15 cellular contexts compared by ENCODE assay signal in genomic region chr1:223820515-223820858, GRCh38. TPM values are rescaled to one million over a fixed set of nuclear protein-coding genes. Genes with fewer than 3 reads are reported as not detected.
DNase-seq lines count a peak whose midpoint lies in the region; ATAC-seq and TF ChIP-seq lines count a peak whose summit lies in the region.
"Had no signal": no experiment of that assay in that cellular context is flagged by ENCODE, and none has a peak within 500 bp of the region (broad histone marks: within the 10 kb centered on the region; RNA-seq: fewer than 3 reads in every experiment).

No MANE protein-coding gene starts in this region.

- WGBS in heart right ventricle, 2 donors, result 68 to 69% methylated on average over 2 of the region's 2 CpGs

- H3K4me1 Mint-ChIP-seq in activated CD4-positive, alpha-beta memory T cell treated with anti-CD3 and anti-CD28 coated beads for 36 hours (ENCODE audit: low read depth), result peaks cover 48% of the 10 kb centered on the region
- H3K4me1 Mint-ChIP-seq in activated CD4-positive, alpha-beta memory T cell treated with anti-CD3 and anti-CD28 coated beads, Interleukin-2, amount 10 ng/mL, durations not matched to agents 7 days and 5 days, result peaks cover 21% of the 10 kb centered on the region
- peaks cover 40% of the 10 kb centered on the region for H3K4me1 Mint-ChIP-seq in T-helper 17 cell

- no peaks in the 10 kb centered on the region for H3K27me3 Mint-ChIP-seq in activated CD4-positive, alpha-beta memory T cell treated with anti-CD3 and anti-CD28 coated beads for 36 hours
- H3K27me3 Mint-ChIP-seq in activated CD4-positive, alpha-beta memory T cell treated with anti-CD3 and anti-CD28 coated beads, Interleukin-2, amount 10 ng/mL, durations not matched to agents 7 days and 5 days, result no peaks in the 10 kb centered on the region
- H3K27me3 Mint-ChIP-seq in T-helper 17 cell, result no peaks in the 10 kb centered on the region
- H3K27me3 Mint-ChIP-seq: activated CD4-positive, alpha-beta T cell treated with anti-CD3 and anti-CD28 coated beads, Interleukin-2, amount 10 ng/mL, durations not matched to agents 7 days and 5 days; activated T-helper 17 cell treated with anti-CD3 and anti-CD28 coated beads, Interleukin-2, amount 50 U/mL, for 72 hours had no signal

- H3K9me3 Mint-ChIP-seq in activated CD4-positive, alpha-beta memory T cell treated with anti-CD3 and anti-CD28 coated beads for 36 hours, result no peaks in the 10 kb centered on the region
- no peaks in the 10 kb centered on the region for H3K9me3 Mint-ChIP-seq in activated CD4-positive, alpha-beta memory T cell treated with anti-CD3 and anti-CD28 coated beads, Interleukin-2, amount 10 ng/mL, durations not matched to agents 7 days and 5 days
- H3K9me3 Mint-ChIP-seq: activated CD4-positive, alpha-beta T cell treated with anti-CD3 and anti-CD28 coated beads, Interleukin-2, amount 10 ng/mL, durations not matched to agents 7 days and 5 days; activated T-helper 17 cell treated with anti-CD3 and anti-CD28 coated beads, Interleukin-2, amount 50 U/mL, for 72 hours; T-helper 2 cell treated with Interferon-gamma antibody and Interleukin-4, amounts not matched to agents 5 μg/mL and 100 μg/mL, for 36 hours had no signal

- peaks cover 22% of the 10 kb centered on the region for H3K36me3 Mint-ChIP-seq in activated CD4-positive, alpha-beta memory T cell treated with anti-CD3 and anti-CD28 coated beads for 36 hours
- peaks cover 21% of the 10 kb centered on the region for H3K36me3 Mint-ChIP-seq in activated CD4-positive, alpha-beta memory T cell treated with anti-CD3 and anti-CD28 coated beads, Interleukin-2, amount 10 ng/mL, durations not matched to agents 7 days and 5 days (ENCODE audit: low read depth)
- H3K36me3 Mint-ChIP-seq in T-helper 17 cell (ENCODE audit: low read depth), result peaks cover 5% of the 10 kb centered on the region

- H3K4me1 ChIP-seq in heart right ventricle (peaks cover 2 to 58% (median 35%) of the 10 kb centered on the region in 9 donors), gastrocnemius medialis (peaks cover 46 to 49% of the 10 kb centered on the region in 2 donors)

- CTCF ChIA-PET in activated CD4-positive, alpha-beta memory T cell treated with anti-CD3 and anti-CD28 coated beads for 36 hours (lab: Charles Lee), result interaction anchor here (0.6 to 1.9 kb wide), 4 partner anchors 9 to 71 kb away, joined by 3 to 8 read pairs (median 4); partner anchors contain the start of gene TP53BP2
- CTCF ChIA-PET in activated CD4-positive, alpha-beta memory T cell treated with anti-CD3 and anti-CD28 coated beads, Interleukin-2, amount 10 ng/mL, durations not matched to agents 7 days and 5 days (lab: Charles Lee), result interaction anchor here (0.9 to 2.7 kb wide), 3 partner anchors 8 to 124 kb away, joined by 3 to 5 read pairs (median 4); no protein-coding TSS in a partner anchor

- in situ Hi-C loops in gastrocnemius medialis (cut with MboI; ENCODE audit: low sequenced_read_pairs in 4 of 4), result loop anchor here in 1 of 4 donors (25.0 kb wide), 1 partner anchor 92 kb away; no protein-coding TSS in a partner anchor

- intact Hi-C loops in activated CD4-positive, alpha-beta memory T cell treated with anti-CD3 and anti-CD28 coated beads for 36 hours (cut with micrococcal nuclease), result no loop called here
- intact Hi-C loops in heart right ventricle (cut with DNase I), result no loop called here
- intact Hi-C loops in gastrocnemius medialis (cut with DNase I; ENCODE audit: low total_unique reads), result no loop called here

- peak overlapping the region; percentile 89 for H3K27ac ChIP-seq in SK-N-MC
- H3K27ac ChIP-seq in heart right ventricle, result peak overlapping the region in 8 of 10 donors; percentile 2 to 57 (median 40)
- H3K27ac ChIP-seq in gastrocnemius medialis, result peak overlapping the region; percentile 21 to 73 (median 59)
- H3K27ac ChIP-seq: vagina had no signal

- ATAC-seq in heart right ventricle, result peak in 6 of 8 donors; percentile 25 to 59 (median 44)
- peak in 1 of 2 donors; percentile 21 for ATAC-seq in gastrocnemius medialis
- ATAC-seq in T-helper 17 cell, result no peak
- no peak for ATAC-seq in GM21619 (IDR thresholded peaks at IDR 0.05; ENCODE audit: unreplicated experiment)
- no peak for ATAC-seq in HG02610 (IDR thresholded peaks at IDR 0.05; ENCODE audit: unreplicated experiment)
- ATAC-seq: activated T-helper 17 cell treated with anti-CD3 and anti-CD28 coated beads, Interleukin-2, amount 50 U/mL, for 72 hours had no signal

- H3K4me3 ChIP-seq in SK-N-MC, result peak overlapping the region; percentile 40
- peak overlapping the region in 2 of 10 donors; percentile 4 to 8 for H3K4me3 ChIP-seq in heart right ventricle
- H3K4me3 ChIP-seq in gastrocnemius medialis, result peak overlapping the region in 1 of 4 donors; percentile 5
- H3K4me3 ChIP-seq: vagina had no signal

- POLR2A ChIA-PET in activated CD4-positive, alpha-beta memory T cell treated with anti-CD3 and anti-CD28 coated beads for 36 hours (lab: Charles Lee), result interaction anchor here (1.2 kb wide), 1 partner anchor 10 kb away, joined by 3 read pairs; no protein-coding TSS in a partner anchor
- POLR2A ChIA-PET in activated CD4-positive, alpha-beta memory T cell treated with anti-CD3 and anti-CD28 coated beads, Interleukin-2, amount 10 ng/mL, durations not matched to agents 7 days and 5 days (lab: Charles Lee), result interaction anchor here (0.5 kb wide), 1 partner anchor 821 kb away, joined by 3 read pairs; no protein-coding TSS in a partner anchor

- no peak for TF ChIP-seq CTCF in heart right ventricle (IDR thresholded peaks at IDR 0.05)
- TF ChIP-seq CTCF in gastrocnemius medialis (IDR thresholded peaks at IDR 0.05 in 4 of 5, conservative IDR thresholded peaks at IDR 0.05 in 1 of 5), result no peak

- H3K9me3 ChIP-seq in SK-N-MC (ENCODE audit: low read depth, low read length) (no peaks in the 10 kb centered on the region), heart right ventricle (no peaks in the 10 kb centered on the region), gastrocnemius medialis (no peaks in the 10 kb centered on the region), T-helper 17 cell (ENCODE audit: control insufficient read depth, low read length, poor library complexity, severe bottlenecking) (no peaks in the 10 kb centered on the region)
- H3K9me3 ChIP-seq: vagina had no signal

- H3K9ac ChIP-seq in SK-N-MC (ENCODE audit: insufficient read length), result peak overlapping the region; percentile 46

- H3K4me3 Mint-ChIP-seq in activated CD4-positive, alpha-beta memory T cell treated with anti-CD3 and anti-CD28 coated beads for 36 hours, result no peak overlapping the region
- no peak overlapping the region for H3K4me3 Mint-ChIP-seq in activated CD4-positive, alpha-beta memory T cell treated with anti-CD3 and anti-CD28 coated beads, Interleukin-2, amount 10 ng/mL, durations not matched to agents 7 days and 5 days
- H3K4me3 Mint-ChIP-seq in T-helper 17 cell, result no peak overlapping the region
- H3K4me3 Mint-ChIP-seq: activated CD4-positive, alpha-beta T cell treated with anti-CD3 and anti-CD28 coated beads, Interleukin-2, amount 10 ng/mL, durations not matched to agents 7 days and 5 days; activated T-helper 17 cell treated with anti-CD3 and anti-CD28 coated beads, Interleukin-2, amount 50 U/mL, for 72 hours; T-helper 2 cell treated with Interferon-gamma antibody and Interleukin-4, amounts not matched to agents 5 μg/mL and 100 μg/mL, for 36 hours had no signal

- peak overlapping the region; percentile 19 for H3K27ac Mint-ChIP-seq in activated CD4-positive, alpha-beta memory T cell treated with anti-CD3 and anti-CD28 coated beads for 36 hours
- no peak overlapping the region for H3K27ac Mint-ChIP-seq in activated CD4-positive, alpha-beta memory T cell treated with anti-CD3 and anti-CD28 coated beads, Interleukin-2, amount 10 ng/mL, durations not matched to agents 7 days and 5 days
- H3K27ac Mint-ChIP-seq in T-helper 17 cell, result no peak overlapping the region
- H3K27ac Mint-ChIP-seq: activated CD4-positive, alpha-beta T cell treated with anti-CD3 and anti-CD28 coated beads, Interleukin-2, amount 10 ng/mL, durations not matched to agents 7 days and 5 days; activated T-helper 17 cell treated with anti-CD3 and anti-CD28 coated beads, Interleukin-2, amount 50 U/mL, for 72 hours; T-helper 2 cell treated with Interferon-gamma antibody and Interleukin-4, amounts not matched to agents 5 μg/mL and 100 μg/mL, for 36 hours had no signal

- TF ChIP-seq POLR2A in gastrocnemius medialis (IDR thresholded peaks at IDR 0.05), result no peak

- H3K36me3 ChIP-seq in SK-N-MC (ENCODE audit: insufficient read depth, low read length) (peaks cover 38% of the 10 kb centered on the region; the same call in 1 of the 2 replicates), heart right ventricle (peaks cover 0 to 28% (median 0%) of the 10 kb centered on the region in 9 donors), gastrocnemius medialis (no peaks in the 10 kb centered on the region)

- DNase-seq in activated CD4-positive, alpha-beta memory T cell treated with anti-CD3 and anti-CD28 coated beads for 36 hours, result no peak
- no peak for DNase-seq in activated CD4-positive, alpha-beta memory T cell treated with anti-CD3 and anti-CD28 coated beads, Interleukin-2, amount 10 ng/mL, durations not matched to agents 7 days and 5 days
- no peak for DNase-seq in SK-N-MC (ENCODE audit: low read depth, low spot score)
- DNase-seq in heart right ventricle, result no peak
- DNase-seq in gastrocnemius medialis, result no peak
- DNase-seq in T-helper 17 cell, result no peak
- DNase-seq: activated CD4-positive, alpha-beta T cell treated with anti-CD3 and anti-CD28 coated beads, Interleukin-2, amount 10 ng/mL, durations not matched to agents 7 days and 5 days; aorta; NCI-H2029; stimulated activated CD4-positive, alpha-beta T cell treated with anti-CD3 and anti-CD28 coated beads, Interleukin-4, amount 100 ng/mL, for 1 hour had no signal

- H3K27me3 ChIP-seq in heart right ventricle (no peaks in the 10 kb centered on the region), gastrocnemius medialis (no peaks in the 10 kb centered on the region)
- H3K27me3 ChIP-seq: vagina had no signal

RNA-seq across cellular contexts. Expression of gene TP53BP2, which starts 25.3 kb away (rescaled TPM):
- 10 to 100 TPM; 56.0 to 58.7 TPM for total RNA-seq in activated CD4-positive, alpha-beta memory T cell treated with anti-CD3 and anti-CD28 coated beads for 36 hours
- 10 to 100 TPM; 34.4 to 36.0 TPM for total RNA-seq in activated CD4-positive, alpha-beta memory T cell treated with anti-CD3 and anti-CD28 coated beads, Interleukin-2, amount 10 ng/mL, durations not matched to agents 7 days and 5 days
- total RNA-seq in heart right ventricle (10 to 100 TPM; 16.2 to 25.3 (median 21.2) TPM), gastrocnemius medialis (10 to 100 TPM; 22.2 to 85.1 (median 38.8) TPM), T-helper 17 cell (100 to 1,000 TPM in 1 of 2 donors, 10 to 100 TPM in 1; 97.6 to 136 TPM)
- polyA plus RNA-seq in heart right ventricle, result 1 to 10 TPM; 5.9 to 8.8 TPM

Comparison
In these comparisons a context has a peak if more than half of its experiments do, and no peak if none do; other contexts are left out.
1. ATAC-seq: peak in heart right ventricle (6 of 8); none in T-helper 17 cell (single experiment), GM21619 (single experiment) and HG02610 (single experiment).
2. Peak in every context shown above with its lines, with median percentiles within 50 percentile points of each other: H3K27ac ChIP-seq.